ENCODE assay signal across 8 cellular contexts in genomic region chr10:104297697-104298660, GRCh38. TPM values are rescaled to one million over a fixed set of nuclear protein-coding genes. Genes with fewer than 3 reads are reported as not detected.
A peak's percentile ranks its signal among the peaks of the same experiment; 100 is the strongest.
DNase-seq lines count a peak whose midpoint lies in the region; ATAC-seq and TF ChIP-seq lines count a peak whose summit lies in the region.

No MANE protein-coding gene starts in this region.

- H3K27ac ChIP-seq in heart left ventricle = peak overlapping the region in 10 of 12 donors; percentile 78 to 98 (median 92)
- peak overlapping the region; percentile 80 for H3K27ac ChIP-seq in VCaP
- peak overlapping the region in 3 of 4 donors; percentile 61 to 95 (median 89) for H3K27ac ChIP-seq in gastroesophageal sphincter

- no peaks in the 10 kb centered on the region for H3K27me3 ChIP-seq in heart left ventricle
- H3K27me3 ChIP-seq in gastroesophageal sphincter = no peaks in the 10 kb centered on the region

- no peaks in the 10 kb centered on the region for H3K27me3 Mint-ChIP-seq in type B pancreatic cell

- no peak for TF ChIP-seq EP300 in gastroesophageal sphincter (IDR thresholded peaks at IDR 0.05)

- no peaks in the 10 kb centered on the region for H3K9me3 Mint-ChIP-seq in type B pancreatic cell

- H3K4me1 ChIP-seq in heart left ventricle = peaks cover 0 to 54% (median 45%) of the 10 kb centered on the region in 12 donors
- H3K4me1 ChIP-seq in gastroesophageal sphincter = peaks cover 3 to 70% (median 22%) of the 10 kb centered on the region in 3 donors

- 56 to 63% (median 59%) methylated on average over 17 of the region's 17 CpGs for WGBS in heart left ventricle, 4 donors
- WGBS in gastroesophageal sphincter (ENCODE audit: low coverage in 1 of 2), 2 donors = 55 to 64% methylated on average over 8 to 11 of the region's 17 CpGs

- no peak overlapping the region for H3K27ac Mint-ChIP-seq in type B pancreatic cell

- no peaks in the 10 kb centered on the region for H3K36me3 Mint-ChIP-seq in type B pancreatic cell

- intact Hi-C loops in heart left ventricle (cut with DNase I) (no loop called here), left ventricle myocardium superior (cut with micrococcal nuclease) (no loop called here)

- no peaks in the 10 kb centered on the region for H3K36me3 ChIP-seq in heart left ventricle
- H3K36me3 ChIP-seq in gastroesophageal sphincter = no peaks in the 10 kb centered on the region

- H3K9me3 ChIP-seq in heart left ventricle (no peaks in the 10 kb centered on the region), gastroesophageal sphincter (no peaks in the 10 kb centered on the region)

- peaks cover 25% of the 10 kb centered on the region for H3K4me1 Mint-ChIP-seq in type B pancreatic cell (ENCODE audit: unreplicated experiment)

- no peak for ATAC-seq in heart left ventricle
- ATAC-seq in left ventricle myocardium superior = no peak
- no peak for ATAC-seq in gastroesophageal sphincter

- H3K4me3 ChIP-seq in heart left ventricle (no peak overlapping the region), gastroesophageal sphincter (no peak overlapping the region)

- peak in 8 of 12 donors; percentile 18 to 46 (median 40) for TF ChIP-seq CTCF in heart left ventricle (IDR thresholded peaks at IDR 0.05)
- peak; percentile 31 for TF ChIP-seq CTCF in VCaP (conservative IDR thresholded peaks at IDR 0.05)
- TF ChIP-seq CTCF in gastroesophageal sphincter (IDR thresholded peaks at IDR 0.05) = peak in 2 of 4 experiments; percentile 22 to 37
- TF ChIP-seq CTCF in type B pancreatic cell (conservative IDR thresholded peaks at IDR 0.05) = peak; percentile 62

- TF ChIP-seq POLR2A in heart left ventricle (IDR thresholded peaks at IDR 0.05) (no peak), gastroesophageal sphincter (IDR thresholded peaks at IDR 0.05) (no peak)

- no peak for DNase-seq in heart left ventricle
- DNase-seq in left ventricle myocardium superior = no peak
- DNase-seq in type B pancreatic cell (ENCODE audit: extremely low spot score, unreplicated experiment) = no peak
- no peak for DNase-seq in midbrain (lab: John Stamatoyannopoulos, UW)
- no peak for DNase-seq in CD1c-positive myeloid dendritic cell (ENCODE audit: extremely low spot score)
- DNase-seq in NCI-H2029 (lab: John Stamatoyannopoulos, UW) = no peak

- H3K4me3 Mint-ChIP-seq in type B pancreatic cell = no peak overlapping the region

RNA-seq across cellular contexts. Expression of gene GSTO2, which starts 29.0 kb away (rescaled TPM):
- total RNA-seq in heart left ventricle (1 to 10 TPM in 2 of 9 donors, under 1 TPM in 7; 0.59 to 1.9 (median 0.94) TPM), left ventricle myocardium superior (1.1 TPM), gastroesophageal sphincter (1 to 10 TPM in 1 of 4 donors, under 1 TPM in 3; 0.15 to 1.3 (median 0.21) TPM), type B pancreatic cell (ENCODE audit: low replicate concordance) (2.8 and 8.2 TPM in 2 replicates)
- polyA plus RNA-seq in heart left ventricle = under 1 TPM; 0.46 to 0.61 TPM

RNA-seq across cellular contexts. Expression of gene ITPRIP, which starts 40.3 kb away (rescaled TPM):
- total RNA-seq in heart left ventricle = 10 to 100 TPM; 18.4 to 90.2 (median 27.7) TPM
- polyA plus RNA-seq in heart left ventricle = 10 to 100 TPM; 19.3 to 70.0 TPM
- total RNA-seq in left ventricle myocardium superior = 27.6 TPM
- total RNA-seq in gastroesophageal sphincter = 10 to 100 TPM; 18.1 to 31.5 (median 22.8) TPM
- 8.5 and 19.9 TPM in 2 replicates for total RNA-seq in type B pancreatic cell (ENCODE audit: low replicate concordance)

RNA-seq across cellular contexts. Expression of gene GSTO1, which starts 43.3 kb away (rescaled TPM):
- 100 to 1,000 TPM; 194 to 372 (median 209) TPM for total RNA-seq in heart left ventricle
- 100 to 1,000 TPM; 434 to 699 TPM for polyA plus RNA-seq in heart left ventricle
- total RNA-seq in left ventricle myocardium superior = 163 TPM
- total RNA-seq in gastroesophageal sphincter = 100 to 1,000 TPM; 124 to 153 (median 149) TPM
- 74.1 and 79.2 TPM in 2 replicates for total RNA-seq in type B pancreatic cell (ENCODE audit: low replicate concordance)

RNA-seq across cellular contexts. Expression of gene CFAP58, which starts 55.7 kb away (rescaled TPM):
- total RNA-seq in heart left ventricle (1 to 10 TPM; 1.2 to 4.9 (median 3.2) TPM), left ventricle myocardium superior (1.2 TPM), gastroesophageal sphincter (1 to 10 TPM in 3 of 4 donors, under 1 TPM in 1; 0.27 to 1.6 (median 1.3) TPM), type B pancreatic cell (ENCODE audit: low replicate concordance) (0.24 and 0.34 TPM in 2 replicates)
- polyA plus RNA-seq in heart left ventricle = 1 to 10 TPM in 1 of 2 donors, under 1 TPM in 1; 0.62 to 2.2 TPM
